In genomic region chr1:203629509-203630082, GRCh38 we compare ENCODE assay signal across 8 cellular contexts. TPM values are rescaled to one million over a fixed set of nuclear protein-coding genes. Genes with fewer than 3 reads are reported as not detected.
DNase-seq lines count a peak whose midpoint lies in the region; ATAC-seq and TF ChIP-seq lines count a peak whose summit lies in the region.

No MANE protein-coding gene starts in this region.

- H3K36me3 ChIP-seq in mucosa of stomach (ENCODE audit: control insufficient read depth, insufficient read depth, low read length) = no peaks in the 10 kb centered on the region

- no peaks in the 10 kb centered on the region for H3K27me3 ChIP-seq in mucosa of stomach (ENCODE audit: control insufficient read depth, insufficient read depth, low read length)

- peak overlapping the region; percentile 84 for H3K9ac ChIP-seq in mucosa of stomach (ENCODE audit: low read length)

- no peaks in the 10 kb centered on the region for H3K9me3 ChIP-seq in mucosa of stomach (ENCODE audit: control insufficient read depth, low read length)

- no peaks in the 10 kb centered on the region for H3K27me3 Mint-ChIP-seq in stimulated activated naive CD8-positive, alpha-beta T cell treated with anti-CD3 and anti-CD28 coated beads, Interleukin-15, amount 100 ng/mL, for 72 hours

- H3K27ac Mint-ChIP-seq in stimulated activated naive CD8-positive, alpha-beta T cell treated with anti-CD3 and anti-CD28 coated beads, Interleukin-15, amount 100 ng/mL, for 72 hours = peak overlapping the region; percentile 95

- H3K4me1 Mint-ChIP-seq in stimulated activated naive CD8-positive, alpha-beta T cell treated with anti-CD3 and anti-CD28 coated beads, Interleukin-15, amount 100 ng/mL, for 72 hours = peaks cover 75% of the 10 kb centered on the region

- peak; percentile 68 for DNase-seq in ACHN
- peak; percentile 76 for DNase-seq in HuH-7 (ENCODE audit: low spot score)
- peak; percentile 43 for DNase-seq in activated CD8-positive, alpha-beta memory T cell treated with anti-CD3 and anti-CD28 coated beads for 1 hour (ENCODE audit: extremely low read depth in 1 of 2, low read depth in 1 of 2)
- no peak for DNase-seq in epithelial cell of proximal tubule (ENCODE audit: low read depth)
- DNase-seq in stimulated activated naive CD8-positive, alpha-beta T cell treated with anti-CD3 and anti-CD28 coated beads, Interleukin-15, amount 100 ng/mL, for 72 hours = peak; percentile 45 to 65
- DNase-seq in MV-4-11 (lab: John Stamatoyannopoulos, UW) = no peak

- in situ Hi-C loops in ACHN (cut with HindIII; ENCODE audit: low pct_ligation_motif_present, low pct_unique_long_range_greater_than_20kb, low sequenced_read_pairs) = no loop called here

- H3K4me3 ChIP-seq in epithelial cell of proximal tubule (ENCODE audit: low read depth, low read length) (peak overlapping the region; percentile 85), mucosa of stomach (ENCODE audit: low read length) (peak overlapping the region; percentile 72)

- H3K4me3 Mint-ChIP-seq in stimulated activated naive CD8-positive, alpha-beta T cell treated with anti-CD3 and anti-CD28 coated beads, Interleukin-15, amount 100 ng/mL, for 72 hours = peak overlapping the region; percentile 91 to 98

- peaks cover 56% of the 10 kb centered on the region for H3K4me1 ChIP-seq in mucosa of stomach (ENCODE audit: control insufficient read depth, insufficient read depth, low read length)

- ATAC-seq in stimulated activated naive CD8-positive, alpha-beta T cell treated with anti-CD3 and anti-CD28 coated beads, Interleukin-15, amount 100 ng/mL, for 72 hours = peak; percentile 58
- ATAC-seq in HG03565 (IDR thresholded peaks at IDR 0.05; ENCODE audit: unreplicated experiment) = no peak

- TF ChIP-seq CTCF in epithelial cell of proximal tubule (conservative IDR thresholded peaks at IDR 0.05; ENCODE audit: low read depth, low read length) = no peak

- H3K9me3 Mint-ChIP-seq in stimulated activated naive CD8-positive, alpha-beta T cell treated with anti-CD3 and anti-CD28 coated beads, Interleukin-15, amount 100 ng/mL, for 72 hours = no peaks in the 10 kb centered on the region

RNA-seq across cellular contexts. Expression of gene ATP2B4, which starts 3.0 kb away (rescaled TPM):
- 19.7 and 51.1 TPM in 2 replicates for total RNA-seq in epithelial cell of proximal tubule

Comparison
In these comparisons a context has a peak if more than half of its experiments do, and no peak if none do; other contexts are left out.
1. DNase-seq: peak in ACHN (single experiment), HuH-7 (single experiment), activated CD8-positive, alpha-beta memory T cell treated with anti-CD3 and anti-CD28 coated beads for 1 hour (2 of 2) and stimulated activated naive CD8-positive, alpha-beta T cell treated with anti-CD3 and anti-CD28 coated beads, Interleukin-15, amount 100 ng/mL, for 72 hours (2 of 2); none in epithelial cell of proximal tubule (single experiment) and MV-4-11 (single experiment).